In genomic region chr10:98312816-98313215, GRCh38 we compare ENCODE assay signal across 10 cellular contexts. TPM values are rescaled to one million over a fixed set of nuclear protein-coding genes. Genes with fewer than 3 reads are reported as not detected.
"Had no signal": no experiment of that assay in that cellular context is flagged by ENCODE, and none has a peak within 500 bp of the region (broad histone marks: within the 10 kb centered on the region; RNA-seq: fewer than 3 reads in every experiment).

No MANE protein-coding gene starts in this region.

- H3K27me3 ChIP-seq: dorsolateral prefrontal cortex had no signal

- H3K4me3 ChIP-seq: dorsolateral prefrontal cortex had no signal

- DNase-seq: activated CD4-positive, CD25-positive, alpha-beta regulatory T cell treated with anti-CD3 and anti-CD28 coated beads, Interleukin-2, amount 50 U/mL, for 72 hours; activated naive CD4-positive, alpha-beta T cell; activated T-cell treated with anti-CD3 and anti-CD28 coated beads for 4 hours; aorta; dorsolateral prefrontal cortex; mammary epithelial cell; naive thymus-derived CD4-positive, alpha-beta T cell; retina had no signal

- H3K36me3 ChIP-seq: neutrophil had no signal

- H3K27ac ChIP-seq: dorsolateral prefrontal cortex, neutrophil had no signal

- H3K9me3 ChIP-seq: neutrophil had no signal

RNA-seq across cellular contexts. Expression of gene LOXL4, which starts 44.8 kb away (rescaled TPM):
- total RNA-seq: naive thymus-derived CD4-positive, alpha-beta T cell; T-helper 2 cell treated with Interferon-gamma antibody and Interleukin-4, amounts not matched to agents 100 ng/mL and 5 ng/mL, for 36 hours had no signal
- polyA plus RNA-seq: mammary epithelial cell; naive thymus-derived CD4-positive, alpha-beta T cell had no signal
